In genomic region chr10:58734116-58734515, GRCh38 we compare ENCODE assay signal across 19 cellular contexts.
A peak's percentile ranks its signal among the peaks of the same experiment; 100 is the strongest.
DNase-seq lines count a peak whose midpoint lies in the region; TF ChIP-seq lines count a peak whose summit lies in the region.
"Had no signal": no experiment of that assay in that cellular context is flagged by ENCODE, and none has a peak within 500 bp of the region (broad histone marks: within the 10 kb centered on the region; RNA-seq: fewer than 3 reads in every experiment).

No MANE protein-coding gene starts in this region.

- TF ChIP-seq EP300 in SK-N-SH (IDR thresholded peaks at IDR 0.05; ENCODE audit: borderline replicate concordance in 1 of 2, low read depth in 1 of 2, low read length in 1 of 2), result no peak

- H3K9me3 ChIP-seq in SK-N-SH, result peaks cover 5% of the 10 kb centered on the region; the same call in 1 of the 2 replicates
- no peaks in the 10 kb centered on the region for H3K9me3 ChIP-seq in testis
- H3K9me3 ChIP-seq: colonic mucosa, thyroid gland had no signal

- H3K27ac ChIP-seq in SK-N-SH (ENCODE audit: low read depth in 2 of 2, low read length in 1 of 2) (peak overlapping the region in 1 of 2 experiments; percentile 64; a peak in 2 of 4 replicates), testis (no peak overlapping the region)
- H3K27ac ChIP-seq: colonic mucosa, hepatocyte, thyroid gland had no signal

- intact Hi-C loops in testis (cut with DNase I; ENCODE audit: low total_unique reads), result no loop called here

- no peak overlapping the region for H2AFZ ChIP-seq in SK-N-SH (ENCODE audit: low read depth)
- H2AFZ ChIP-seq: hepatocyte had no signal

- no peaks in the 10 kb centered on the region for H3K79me2 ChIP-seq in SK-N-SH (ENCODE audit: insufficient read depth)
- H3K79me2 ChIP-seq: hepatocyte had no signal

- no peak overlapping the region for H3K9ac ChIP-seq in SK-N-SH

- TF ChIP-seq CTCF in AG04449 (IDR thresholded peaks at IDR 0.05; ENCODE audit: insufficient read depth, low read length, missing control alignments), result no peak
- TF ChIP-seq CTCF in SK-N-SH (IDR thresholded peaks at IDR 0.05), result peak; percentile 42
- no peak for TF ChIP-seq CTCF in testis (IDR thresholded peaks at IDR 0.05)

- DNase-seq in AG04449 (ENCODE audit: low read depth, low spot score) (peak; percentile 67), GM04503 (ENCODE audit: low read depth) (peak; percentile 89), SK-N-SH (peak; percentile 53), fibroblast of peridontal ligament (ENCODE audit: extremely low read depth) (peak; percentile 91), midbrain (lab: John Stamatoyannopoulos, UW) (no peak), NOMO-1 (lab: John Stamatoyannopoulos, UW; ENCODE audit: unreplicated experiment in 2 of 2) (no peak), testis (no peak), NCI-H2081 treated with DMSO at 0.1 percent for 48 hours (lab: John Stamatoyannopoulos, UW) (no peak)
- DNase-seq: activated B cell treated with CpG ODN at 0.5 μM for 24 hours; activated effector memory CD4-positive, alpha-beta T cell treated with anti-CD3 and anti-CD28 coated beads, Interleukin-2, amount 50 U/mL, for 16 hours; anterior cingulate cortex; colonic mucosa; NCI-H1930; NCI-H510A treated with DMSO at 0.1 percent for 48 hours; PC-3; stimulated activated CD4-positive, alpha-beta T cell treated with anti-CD3 and anti-CD28 coated beads, Interleukin-4, amount 100 ng/mL, for 4 hours; SW 1271; thyroid gland had no signal

- TF ChIP-seq POLR2A in testis (IDR thresholded peaks at IDR 0.05), result no peak

- H3K27me3 ChIP-seq in SK-N-SH (ENCODE audit: insufficient read depth) (no peaks in the 10 kb centered on the region), testis (no peaks in the 10 kb centered on the region)
- H3K27me3 ChIP-seq: colonic mucosa, hepatocyte, thyroid gland had no signal

- peak; percentile 72 for TF ChIP-seq RAD21 in SK-N-SH (IDR thresholded peaks at IDR 0.05; ENCODE audit: low read length)

- POLR2A ChIA-PET in AG04449 (lab: Yijun Ruan, JAX), result interaction anchor here (1.0 kb wide), 1 partner anchor 29 kb away, joined by 3 read pairs; no protein-coding TSS in a partner anchor
- POLR2A ChIA-PET in SK-N-SH (lab: Yijun Ruan, JAX), result no interaction called here

- H3K4me3 ChIP-seq in AG04449 (ENCODE audit: low read depth, low read length), result no peak overlapping the region
- no peak overlapping the region for H3K4me3 ChIP-seq in SK-N-SH (ENCODE audit: low read depth in 2 of 2, low read length in 1 of 2)
- no peak overlapping the region for H3K4me3 ChIP-seq in testis
- H3K4me3 ChIP-seq: colonic mucosa, hepatocyte, thyroid gland had no signal

- CTCF ChIA-PET in AG04449 (lab: Yijun Ruan, JAX), result interaction anchor here (1.0 kb wide), 2 partner anchors 31 to 93 kb away, joined by 3 read pairs; no protein-coding TSS in a partner anchor
- CTCF ChIA-PET in SK-N-SH (lab: Yijun Ruan, JAX), result interaction anchor here (0.8 to 3.0 kb wide), 5 partner anchors 9 to 889 kb away, joined by 3 to 20 read pairs (median 3); no protein-coding TSS in a partner anchor

- no peaks in the 10 kb centered on the region for H3K36me3 ChIP-seq in SK-N-SH (replicated peaks in 1 of 2; ENCODE audit: control insufficient read depth in 1 of 2, insufficient read depth in 2 of 2, low read length in 1 of 2)
- H3K36me3 ChIP-seq in testis (ENCODE audit: low read depth, missing control alignments), result no peaks in the 10 kb centered on the region
- H3K36me3 ChIP-seq: colonic mucosa, thyroid gland had no signal

- peaks cover 0 to 6% of the 10 kb centered on the region in 2 experiments; a peak in 2 of 4 replicates for H3K4me1 ChIP-seq in SK-N-SH (ENCODE audit: control insufficient read depth in 1 of 2, insufficient read depth in 2 of 2, low read depth in 1 of 2, low read length in 1 of 2)
- H3K4me1 ChIP-seq in testis, result peaks cover 3% of the 10 kb centered on the region
- H3K4me1 ChIP-seq: colonic mucosa, thyroid gland had no signal

- no peaks in the 10 kb centered on the region for H3K9me2 ChIP-seq in SK-N-SH

- H3K4me2 ChIP-seq in SK-N-SH, result no peak overlapping the region
- H3K4me2 ChIP-seq: hepatocyte had no signal

- no peaks in the 10 kb centered on the region for H3F3A ChIP-seq in SK-N-SH (replicated peaks; ENCODE audit: insufficient read depth)

- 71% methylated on average over 5 of the region's 5 CpGs for WGBS in SK-N-SH (ENCODE audit: low lambda C conversion rate)
- WGBS in testis, 2 donors, result 72 to 84% methylated on average over 5 of the region's 5 CpGs

- H4K20me1 ChIP-seq in SK-N-SH (ENCODE audit: insufficient read depth), result no peaks in the 10 kb centered on the region

TF ChIP-seq in SK-N-SH, 30 proteins besides CTCF, POLR2A, EP300 and RAD21:
- TF ChIP-seq POLR2AphosphoS5 (IDR thresholded peaks at IDR 0.05; ENCODE audit: low read depth, low read length) (no peak), SMC3 (IDR thresholded peaks at IDR 0.05; ENCODE audit: low read depth, low read length) (peak; percentile 45)
TF ChIP-seq in SK-N-SH: peak in this region for 1.

Comparison
In these comparisons a context has a peak if more than half of its experiments do, and no peak if none do; other contexts are left out.
1. DNase-seq: peak in AG04449 (single experiment), GM04503 (single experiment), SK-N-SH (single experiment) and fibroblast of peridontal ligament (single experiment); none in midbrain (single experiment), NOMO-1 (0 of 2), testis (single experiment) and NCI-H2081 treated with DMSO at 0.1 percent for 48 hours (single experiment).